In the genomic region with DNA sequence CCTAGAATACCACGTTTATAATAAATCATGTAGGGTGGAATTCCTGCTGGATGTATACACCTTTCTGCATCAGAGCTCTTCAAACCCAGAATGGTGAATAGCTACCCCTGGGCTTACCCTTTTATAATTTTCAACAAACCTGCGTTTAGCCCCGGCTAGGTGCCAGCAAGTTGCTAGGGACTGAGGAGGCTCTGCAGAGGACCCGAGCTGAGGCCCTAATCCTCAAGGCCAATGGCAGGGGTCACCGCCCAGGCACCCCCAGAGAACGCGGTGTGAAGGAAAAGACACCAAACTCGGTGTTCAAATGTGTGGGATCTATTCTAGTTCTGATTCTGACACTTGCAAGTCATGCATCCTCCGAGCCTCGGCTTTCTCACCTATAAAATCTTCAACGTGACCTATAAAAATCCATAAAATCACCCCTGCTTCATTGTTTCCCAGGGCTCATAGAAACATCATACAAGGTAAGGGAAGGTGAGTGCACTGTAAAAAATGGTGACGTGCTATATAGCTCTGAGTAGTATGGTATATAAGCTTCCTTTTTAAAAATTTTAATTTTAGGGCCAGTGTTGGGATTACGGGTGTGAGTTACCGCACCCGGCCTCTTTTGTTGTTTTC, we compare ENCODE assay signal across 10 cellular contexts. TPM values are rescaled to one million over a fixed set of nuclear protein-coding genes. Genes with fewer than 3 reads are reported as not detected.
DNase-seq lines count a peak whose midpoint lies in the region; ATAC-seq and TF ChIP-seq lines count a peak whose summit lies in the region.
"Had no signal": no experiment of that assay in that cellular context is flagged by ENCODE, and none has a peak within 500 bp of the region (broad histone marks: within the 10 kb centered on the region; RNA-seq: fewer than 3 reads in every experiment).

No MANE protein-coding gene starts in this region.

- peaks cover 41% of the 10 kb centered on the region for H3K4me1 ChIP-seq in PC-9 (replicated peaks; ENCODE audit: insufficient read depth)
- H3K4me1 ChIP-seq in esophagus squamous epithelium: peaks cover 21 to 56% (median 31%) of the 10 kb centered on the region in 3 donors
- peaks cover 43% of the 10 kb centered on the region for H3K4me1 ChIP-seq in osteoblast (ENCODE audit: insufficient read depth, low read length)
- H3K4me1 ChIP-seq: BE2C had no signal

- H3F3A ChIP-seq in PC-9 (ENCODE audit: insufficient read depth, low read depth): peaks cover 41% of the 10 kb centered on the region

- CTCF ChIA-PET in AG04449 (lab: Yijun Ruan, JAX) (interaction anchor here (1.1 to 1.8 kb wide), 6 partner anchors 9 to 65 kb away, joined by 3 to 8 read pairs (median 4); no protein-coding TSS in a partner anchor), PC-9 (lab: Charles Lee) (interaction anchor here (1.4 to 1.6 kb wide), 2 partner anchors 49 to 63 kb away, joined by 4 to 5 read pairs; no protein-coding TSS in a partner anchor)

- H3K27ac ChIP-seq in PC-9: peak overlapping the region; percentile 98
- peak overlapping the region; percentile 95 to 100 (median 99) for H3K27ac ChIP-seq in esophagus squamous epithelium
- peak overlapping the region; percentile 97 for H3K27ac ChIP-seq in osteoblast (ENCODE audit: low read depth, low read length)
- no peak overlapping the region for H3K27ac ChIP-seq in caudate nucleus (ENCODE audit: low read depth, low read length)

- POLR2A ChIA-PET in AG04449 (lab: Yijun Ruan, JAX) (no interaction called here), PC-9 (lab: Charles Lee; ENCODE audit: unreplicated experiment) (interaction anchor here (0.5 to 1.0 kb wide), 3 partner anchors 11 to 77 kb away, joined by 4 to 16 read pairs (median 4); no protein-coding TSS in a partner anchor)

- H3K4me2 ChIP-seq in PC-9 (peak overlapping the region; percentile 94), osteoblast (ENCODE audit: insufficient read depth, low read length) (peak overlapping the region; percentile 78)

- 84% methylated on average over 11 to 12 of the region's 15 CpGs for WGBS in esophagus squamous epithelium, 2 donors

- no peak for TF ChIP-seq POLR2A in esophagus squamous epithelium (IDR thresholded peaks at IDR 0.05)

- DNase-seq in AG04449 (ENCODE audit: low read depth, low spot score): no peak
- DNase-seq in PC-9: peak in 1 of 2 experiments; percentile 60
- DNase-seq in esophagus squamous epithelium (lab: John Stamatoyannopoulos, UW): no peak
- no peak for DNase-seq in osteoblast (ENCODE audit: insufficient read length, low spot score, missing footprints)
- DNase-seq in caudate nucleus (lab: John Stamatoyannopoulos, UW): no peak
- no peak for DNase-seq in NCI-H187 treated with DMSO at 0.1 percent for 48 hours (lab: John Stamatoyannopoulos, UW)
- DNase-seq: activated T-cell treated with anti-CD3 and anti-CD28 coated beads, Interleukin-2, amount 50 U/mL, for 1 hour; BE2C had no signal

- H2AFZ ChIP-seq in PC-9 (peak overlapping the region; percentile 41; the same call in 1 of the 2 replicates), osteoblast (ENCODE audit: low read length) (peak overlapping the region; percentile 84)

- H3K27me3 ChIP-seq in PC-9 (ENCODE audit: insufficient read depth, low read depth): no peaks in the 10 kb centered on the region
- no peaks in the 10 kb centered on the region for H3K27me3 ChIP-seq in esophagus squamous epithelium
- H3K27me3 ChIP-seq in osteoblast (ENCODE audit: insufficient read depth, low read length): no peaks in the 10 kb centered on the region
- H3K27me3 ChIP-seq: BE2C had no signal

- no peak for TF ChIP-seq CTCF in AG04449 (IDR thresholded peaks at IDR 0.05; ENCODE audit: insufficient read depth, low read length, missing control alignments)
- TF ChIP-seq CTCF in PC-9 (conservative IDR thresholded peaks at IDR 0.05): no peak; the same call in 1 of the 2 replicates
- TF ChIP-seq CTCF in esophagus squamous epithelium (IDR thresholded peaks at IDR 0.05): no peak
- TF ChIP-seq CTCF in osteoblast (IDR thresholded peaks at IDR 0.05; ENCODE audit: extremely low read depth, low read depth, low read length): no peak

- no peaks in the 10 kb centered on the region for H3K9me2 ChIP-seq in PC-9 (ENCODE audit: insufficient read depth)

- H3K36me3 ChIP-seq in PC-9 (ENCODE audit: low read depth) (no peaks in the 10 kb centered on the region), esophagus squamous epithelium (no peaks in the 10 kb centered on the region), osteoblast (ENCODE audit: insufficient read depth, low read length) (no peaks in the 10 kb centered on the region)
- H3K36me3 ChIP-seq: BE2C had no signal

- intact Hi-C loops in PC-9 (cut with micrococcal nuclease; ENCODE audit: unreplicated experiment) (loop anchor here (1.0 to 10.0 kb wide), 4 partner anchors 50 to 257 kb away; a partner anchor contains a TSS), esophagus squamous epithelium (cut with DNase I) (loop anchor here (5.0 kb wide), 1 partner anchor 61 kb away; no protein-coding TSS in a partner anchor)

- no peak for ATAC-seq in HG02610 (IDR thresholded peaks at IDR 0.05; ENCODE audit: unreplicated experiment)
- ATAC-seq in HG03442 (IDR thresholded peaks at IDR 0.05; ENCODE audit: unreplicated experiment): no peak

- H3K79me2 ChIP-seq in PC-9 (ENCODE audit: low read depth) (peaks cover 84% of the 10 kb centered on the region), osteoblast (ENCODE audit: insufficient read depth, low read length) (peaks cover 38% of the 10 kb centered on the region)

- H4K20me1 ChIP-seq in PC-9 (ENCODE audit: insufficient read depth) (peaks cover 13% of the 10 kb centered on the region), osteoblast (ENCODE audit: insufficient read depth, low read length) (peaks cover 13% of the 10 kb centered on the region)

- H3K9me3 ChIP-seq in PC-9 (ENCODE audit: insufficient read depth, low read depth) (no peaks in the 10 kb centered on the region), esophagus squamous epithelium (no peaks in the 10 kb centered on the region), osteoblast (ENCODE audit: low read depth, low read length) (no peaks in the 10 kb centered on the region)
- H3K9me3 ChIP-seq: BE2C had no signal

- H3K4me3 ChIP-seq in AG04449 (ENCODE audit: low read depth, low read length): peak overlapping the region; percentile 36
- H3K4me3 ChIP-seq in PC-9: peak overlapping the region; percentile 92
- H3K4me3 ChIP-seq in esophagus squamous epithelium: peak overlapping the region; percentile 25 to 68 (median 44)
- peak overlapping the region; percentile 69 for H3K4me3 ChIP-seq in osteoblast (ENCODE audit: insufficient read depth, low read length)

- BruUV-seq in PC-9 (replicated peaks; lab: Mats Ljungman, UMichigan): TSS peak; percentile 23

RNA-seq across cellular contexts. Expression of a gene that starts 2.5 kb away (rescaled TPM):
- total RNA-seq in PC-9 (2021) (287 and 318 TPM in 2 replicates), esophagus squamous epithelium (100 to 1,000 TPM; 131 to 243 (median 163) TPM), osteoblast (112 and 113 TPM in 2 replicates)

Comparison
In these comparisons a context has a peak if more than half of its experiments do, and no peak if none do; other contexts are left out.
1. H3K4me3 ChIP-seq: peak in every context shown above with its lines; median percentile 92 in PC-9; 69 in osteoblast; 44 in esophagus squamous epithelium; 36 in AG04449.